ENCODE assay signal across 28 cellular contexts in genomic region chr7:37097983-37098382, GRCh38.
"Had no signal": no experiment of that assay in that cellular context is flagged by ENCODE, and none has a peak within 500 bp of the region (broad histone marks: within the 10 kb centered on the region; RNA-seq: fewer than 3 reads in every experiment).

No MANE protein-coding gene starts in this region.

- H3K36me3 Mint-ChIP-seq: type B pancreatic cell had no signal

- H3K27me3 Mint-ChIP-seq: activated CD4-positive, alpha-beta memory T cell treated with anti-CD3 and anti-CD28 coated beads, Interleukin-2, amount 10 ng/mL, durations not matched to agents 7 days and 5 days; activated naive CD8-positive, alpha-beta T cell treated with anti-CD3 and anti-CD28 coated beads for 36 hours; effector memory CD8-positive, alpha-beta T cell; T-cell; type B pancreatic cell had no signal

- H3K9me3 Mint-ChIP-seq: activated CD4-positive, alpha-beta memory T cell treated with anti-CD3 and anti-CD28 coated beads, Interleukin-2, amount 10 ng/mL, durations not matched to agents 7 days and 5 days; effector memory CD8-positive, alpha-beta T cell; T-cell; type B pancreatic cell had no signal

- H3K4me1 ChIP-seq: breast epithelium, colonic mucosa, parathyroid adenoma had no signal

- H3K27ac Mint-ChIP-seq: activated CD4-positive, alpha-beta memory T cell treated with anti-CD3 and anti-CD28 coated beads, Interleukin-2, amount 10 ng/mL, durations not matched to agents 7 days and 5 days; activated naive CD8-positive, alpha-beta T cell treated with anti-CD3 and anti-CD28 coated beads for 36 hours; effector memory CD8-positive, alpha-beta T cell; nephron progenitor cell; T-cell; type B pancreatic cell had no signal

- ATAC-seq: effector memory CD8-positive, alpha-beta T cell; gastroesophageal sphincter; left cardiac atrium; sciatic nerve; T-cell had no signal

- FAIRE-seq: endothelial cell of umbilical vein, islet of Langerhans, TTC549 had no signal

- H3K79me2 ChIP-seq: parathyroid adenoma had no signal

- H3K4me3 ChIP-seq: breast epithelium, colonic mucosa, dorsolateral prefrontal cortex, esophagus squamous epithelium, gastroesophageal sphincter, smooth muscle cell, thoracic aorta had no signal

- DNase-seq: activated CD4-positive, alpha-beta memory T cell treated with anti-CD3 and anti-CD28 coated beads, Interleukin-2, amount 10 ng/mL, durations not matched to agents 7 days and 5 days; activated CD4-positive, alpha-beta T cell treated with anti-CD3 and anti-CD28 coated beads for 4 hours; activated naive CD4-positive, alpha-beta T cell treated with Interleukin-2 at 50 U/mL for 16 hours; activated naive CD8-positive, alpha-beta T cell treated with anti-CD3 and anti-CD28 coated beads for 36 hours; colonic mucosa; dorsolateral prefrontal cortex; effector memory CD8-positive, alpha-beta T cell; esophagus squamous epithelium; head of caudate nucleus; hypothalamus; left cardiac atrium; mesenchymal stem cell; nephron progenitor cell; nucleus accumbens; stimulated activated CD4-positive, alpha-beta T cell treated with anti-CD3 and anti-CD28 coated beads, Interleukin-15, amount 100 ng/mL, for 24 hours; stimulated activated naive CD4-positive, alpha-beta T cell; T-cell; WERI-Rb-1 had no signal

- H3K27ac ChIP-seq: breast epithelium, colonic mucosa, dorsolateral prefrontal cortex, esophagus squamous epithelium, gastroesophageal sphincter, parathyroid adenoma, thoracic aorta, WERI-Rb-1 had no signal

- H3K27me3 ChIP-seq: breast epithelium, colonic mucosa, dorsolateral prefrontal cortex, esophagus squamous epithelium, gastroesophageal sphincter had no signal

- H2AFZ ChIP-seq: parathyroid adenoma had no signal

- H3K4me3 Mint-ChIP-seq: activated CD4-positive, alpha-beta memory T cell treated with anti-CD3 and anti-CD28 coated beads, Interleukin-2, amount 10 ng/mL, durations not matched to agents 7 days and 5 days; activated naive CD8-positive, alpha-beta T cell treated with anti-CD3 and anti-CD28 coated beads for 36 hours; effector memory CD8-positive, alpha-beta T cell; nephron progenitor cell; T-cell; type B pancreatic cell had no signal

- H3K4me2 ChIP-seq: smooth muscle cell had no signal

- H3K36me3 ChIP-seq: breast epithelium, colonic mucosa, esophagus squamous epithelium, thoracic aorta, WERI-Rb-1 had no signal
